12 cellular contexts compared by ENCODE assay signal in genomic region chr6:168526841-168527281, GRCh38.
DNase-seq lines count a peak whose midpoint lies in the region; ATAC-seq, FAIRE-seq and TF ChIP-seq lines count a peak whose summit lies in the region.
"Had no signal": no experiment of that assay in that cellular context is flagged by ENCODE, and none has a peak within 500 bp of the region (broad histone marks: within the 10 kb centered on the region; RNA-seq: fewer than 3 reads in every experiment).

No MANE protein-coding gene starts in this region.

- H3K9me1 ChIP-seq in endothelial cell of umbilical vein (replicated peaks; ENCODE audit: control insufficient read depth, extremely low read depth, insufficient read depth, low read length), result no peaks in the 10 kb centered on the region

- H4K91ac ChIP-seq in mesenchymal stem cell (ENCODE audit: low read length), result no peak overlapping the region

- no peak overlapping the region for H3K4me3 Mint-ChIP-seq in stimulated activated effector memory CD8-positive, alpha-beta T cell treated with anti-CD3 and anti-CD28 coated beads, Interleukin-12 subunit alpha, Interleukin-12 subunit beta, amount 100 ng/mL, for 72 hours
- H3K4me3 Mint-ChIP-seq: activated CD8-positive, alpha-beta T cell treated with anti-CD3 and anti-CD28 coated beads, Interleukin-2, amount 10 ng/mL, durations not matched to agents 7 days and 5 days; CD4-positive, CD25-positive, alpha-beta regulatory T cell had no signal

- H2BK12ac ChIP-seq in mesenchymal stem cell (ENCODE audit: low read length in 2 of 2), result no peak overlapping the region

- no peak overlapping the region for H3K18ac ChIP-seq in mesenchymal stem cell (ENCODE audit: low read depth in 1 of 2, low read length in 2 of 2)

- TF ChIP-seq CTCF in endothelial cell of umbilical vein (IDR thresholded peaks at IDR 0.05; ENCODE audit: extremely low read depth in 1 of 2, insufficient read depth in 1 of 2, low read depth in 1 of 2, low read length in 2 of 2) (no peak), transverse colon (IDR thresholded peaks at IDR 0.05) (no peak)

- ATAC-seq in stimulated activated effector memory CD8-positive, alpha-beta T cell treated with anti-CD3 and anti-CD28 coated beads, Interleukin-12 subunit alpha, Interleukin-12 subunit beta, amount 100 ng/mL, for 72 hours, result no peak
- no peak for ATAC-seq in GM18909 (IDR thresholded peaks at IDR 0.05; ENCODE audit: poor library complexity, unreplicated experiment)
- ATAC-seq: activated CD8-positive, alpha-beta T cell treated with anti-CD3 and anti-CD28 coated beads, Interleukin-2, amount 10 ng/mL, durations not matched to agents 7 days and 5 days had no signal

- CTCF ChIA-PET in endothelial cell of umbilical vein (lab: Charles Lee), result no interaction called here

- H4K20me1 ChIP-seq in endothelial cell of umbilical vein (replicated peaks; ENCODE audit: control insufficient read depth, extremely low read depth, insufficient read depth, low read length), result no peaks in the 10 kb centered on the region

- no peak overlapping the region for H3K27ac Mint-ChIP-seq in stimulated activated effector memory CD8-positive, alpha-beta T cell treated with anti-CD3 and anti-CD28 coated beads, Interleukin-12 subunit alpha, Interleukin-12 subunit beta, amount 100 ng/mL, for 72 hours
- H3K27ac Mint-ChIP-seq: activated CD8-positive, alpha-beta T cell treated with anti-CD3 and anti-CD28 coated beads, Interleukin-2, amount 10 ng/mL, durations not matched to agents 7 days and 5 days had no signal

- no peak overlapping the region for H2BK120ac ChIP-seq in mesenchymal stem cell (ENCODE audit: low read depth, low read length)

- H3K4me3 ChIP-seq in endothelial cell of umbilical vein (replicated peaks in 1 of 3; ENCODE audit: insufficient read depth in 1 of 3, low read depth in 1 of 3, low read length in 3 of 3) (no peak overlapping the region), mesenchymal stem cell (ENCODE audit: insufficient read depth in 1 of 2, low read depth in 1 of 2, low read length in 2 of 2) (peak overlapping the region in 1 of 2 experiments; percentile 27), transverse colon (no peak overlapping the region)

- no peak overlapping the region for H3K23ac ChIP-seq in mesenchymal stem cell (ENCODE audit: low read length in 2 of 2)

- dilution Hi-C loops in endothelial cell of umbilical vein (cut with MboI; ENCODE audit: extremely low pct_ligation_motif_present, low sequenced_read_pairs), result no loop called here

- intact Hi-C loops in endothelial cell of umbilical vein (cut with micrococcal nuclease), result no loop called here
- intact Hi-C loops in transverse colon (cut with DNase I; ENCODE audit: low total_unique reads), result no loop called here

- no peaks in the 10 kb centered on the region for H3K9me3 ChIP-seq in endothelial cell of umbilical vein (replicated peaks; ENCODE audit: control insufficient read depth, insufficient read depth, low read length)
- no peaks in the 10 kb centered on the region for H3K9me3 ChIP-seq in mesenchymal stem cell (ENCODE audit: control insufficient read depth, low read length)
- H3K9me3 ChIP-seq in transverse colon, result no peaks in the 10 kb centered on the region

- no TSS peak for BruUV-seq in endothelial cell of umbilical vein (replicated peaks; lab: Mats Ljungman, UMichigan)

- H3K9ac ChIP-seq in endothelial cell of umbilical vein (replicated peaks; ENCODE audit: extremely low read depth, insufficient read depth, low read length), result no peak overlapping the region
- peak overlapping the region; percentile 74 for H3K9ac ChIP-seq in mesenchymal stem cell (ENCODE audit: low read length)

- H4K8ac ChIP-seq in mesenchymal stem cell (ENCODE audit: low read length), result no peak overlapping the region

- H3K36me3 Mint-ChIP-seq in stimulated activated effector memory CD8-positive, alpha-beta T cell treated with anti-CD3 and anti-CD28 coated beads, Interleukin-12 subunit alpha, Interleukin-12 subunit beta, amount 100 ng/mL, for 72 hours, result no peaks in the 10 kb centered on the region
- H3K36me3 Mint-ChIP-seq: CD4-positive, CD25-positive, alpha-beta regulatory T cell had no signal

- H3K14ac ChIP-seq in mesenchymal stem cell (ENCODE audit: low read length in 2 of 2), result no peak overlapping the region

- H3K79me2 ChIP-seq in endothelial cell of umbilical vein (ENCODE audit: control insufficient read depth, insufficient read depth, low read length), result no peaks in the 10 kb centered on the region

- no peaks in the 10 kb centered on the region for H3K9me3 Mint-ChIP-seq in stimulated activated effector memory CD8-positive, alpha-beta T cell treated with anti-CD3 and anti-CD28 coated beads, Interleukin-12 subunit alpha, Interleukin-12 subunit beta, amount 100 ng/mL, for 72 hours

- in situ Hi-C loops in transverse colon (cut with MboI; ENCODE audit: low pct_ligation_motif_present in 1 of 4, low pct_unique_long_range_greater_than_20kb in 1 of 4, low sequenced_read_pairs in 3 of 4), result no loop called here

- H2AFZ ChIP-seq in endothelial cell of umbilical vein (ENCODE audit: low read depth, low read length), result no peak overlapping the region
- no peak overlapping the region for H2AFZ ChIP-seq in mesenchymal stem cell (ENCODE audit: low read depth, low read length)

- H3K36me3 ChIP-seq in endothelial cell of umbilical vein (ENCODE audit: control insufficient read depth in 2 of 2, extremely low read depth in 1 of 2, insufficient read depth in 2 of 2, low read length in 2 of 2) (no peaks in the 10 kb centered on the region), mesenchymal stem cell (ENCODE audit: control insufficient read depth in 1 of 2, insufficient read depth in 2 of 2, low read depth in 1 of 2, low read length in 2 of 2) (no peaks in the 10 kb centered on the region), transverse colon (no peaks in the 10 kb centered on the region)

- TF ChIP-seq EP300 in transverse colon (IDR thresholded peaks at IDR 0.05; ENCODE audit: low read depth), result no peak

- H3K27me3 ChIP-seq in endothelial cell of umbilical vein (ENCODE audit: control insufficient read depth in 2 of 2, insufficient read depth in 2 of 2, low read length in 2 of 2), result no peaks in the 10 kb centered on the region
- H3K27me3 ChIP-seq in mesenchymal stem cell (ENCODE audit: control insufficient read depth in 1 of 2, insufficient read depth in 1 of 2, low read length in 2 of 2), result no peaks in the 10 kb centered on the region
- no peaks in the 10 kb centered on the region for H3K27me3 ChIP-seq in transverse colon

- POLR2A ChIA-PET in endothelial cell of umbilical vein (lab: Charles Lee), result no interaction called here

- 82% methylated on average over 7 of the region's 8 CpGs for WGBS in mesenchymal stem cell
- WGBS in transverse colon (ENCODE audit: low coverage in 1 of 2), 2 donors, result 44 to 60% methylated on average over 8 of the region's 8 CpGs

- H3K27ac ChIP-seq in endothelial cell of umbilical vein (ENCODE audit: insufficient read depth, low read depth, low read length) (no peak overlapping the region), mesenchymal stem cell (ENCODE audit: low read length, poor library complexity, severe bottlenecking) (no peak overlapping the region), transverse colon (peak overlapping the region in 3 of 4 donors; percentile 1 to 27 (median 2))
- H3K27ac ChIP-seq: 22Rv1 had no signal

- no peaks in the 10 kb centered on the region for H3K4me1 Mint-ChIP-seq in stimulated activated effector memory CD8-positive, alpha-beta T cell treated with anti-CD3 and anti-CD28 coated beads, Interleukin-12 subunit alpha, Interleukin-12 subunit beta, amount 100 ng/mL, for 72 hours
- H3K4me1 Mint-ChIP-seq: CD4-positive, CD25-positive, alpha-beta regulatory T cell had no signal

- TF ChIP-seq POLR2A in endothelial cell of umbilical vein (IDR thresholded peaks at IDR 0.05; ENCODE audit: low read depth, low read length), result no peak
- TF ChIP-seq POLR2A in transverse colon (IDR thresholded peaks at IDR 0.05), result no peak

- DNase-seq in DMS53 (lab: John Stamatoyannopoulos, UW), result peak; percentile 21
- DNase-seq in DMS53 treated with DMSO at 0.1 percent for 48 hours (lab: John Stamatoyannopoulos, UW; ENCODE audit: unreplicated experiment), result no peak
- peak; percentile 55 for DNase-seq in endothelial cell of umbilical vein (ENCODE audit: low read depth, low spot score)
- DNase-seq in mesenchymal stem cell, result no peak
- DNase-seq in transverse colon, result peak; percentile 29
- no peak for DNase-seq in stimulated activated effector memory CD8-positive, alpha-beta T cell treated with anti-CD3 and anti-CD28 coated beads, Interleukin-12 subunit alpha, Interleukin-12 subunit beta, amount 100 ng/mL, for 72 hours (ENCODE audit: low spot score in 2 of 2)
- no peak for DNase-seq in D341Med (ENCODE audit: low spot score)
- DNase-seq: activated CD8-positive, alpha-beta T cell treated with anti-CD3 and anti-CD28 coated beads, Interleukin-2, amount 10 ng/mL, durations not matched to agents 7 days and 5 days; activated gamma-delta T cell; CD4-positive, CD25-positive, alpha-beta regulatory T cell had no signal

- H2BK15ac ChIP-seq in mesenchymal stem cell (ENCODE audit: low read depth, poor library complexity, severe bottlenecking), result no peak overlapping the region

- no peak overlapping the region for H2AK5ac ChIP-seq in mesenchymal stem cell (ENCODE audit: low read length, severe bottlenecking)

- peak; percentile 79 for FAIRE-seq in endothelial cell of umbilical vein (lab: Jason Lieb, UNC)

- H3K4me2 ChIP-seq in endothelial cell of umbilical vein (ENCODE audit: insufficient read depth, low read length) (no peak overlapping the region), mesenchymal stem cell (ENCODE audit: low read length, poor library complexity, severe bottlenecking) (no peak overlapping the region)

- H3K79me1 ChIP-seq in mesenchymal stem cell (replicated peaks; ENCODE audit: low read length, poor library complexity, severe bottlenecking), result no peaks in the 10 kb centered on the region

- peaks cover 25% of the 10 kb centered on the region for H3K4me1 ChIP-seq in endothelial cell of umbilical vein (ENCODE audit: control insufficient read depth, extremely low read depth, insufficient read depth, low read length)
- no peaks in the 10 kb centered on the region for H3K4me1 ChIP-seq in mesenchymal stem cell (ENCODE audit: control insufficient read depth, insufficient read depth, low read depth, low read length)
- peaks cover 0 to 10% (median 8%) of the 10 kb centered on the region in 4 donors for H3K4me1 ChIP-seq in transverse colon

- H2BK5ac ChIP-seq in mesenchymal stem cell (ENCODE audit: low read depth, low read length, poor library complexity, severe bottlenecking), result no peak overlapping the region

- H3K4ac ChIP-seq in mesenchymal stem cell (ENCODE audit: low read depth in 1 of 2, low read length in 2 of 2), result no peak overlapping the region

TF ChIP-seq in endothelial cell of umbilical vein, 7 proteins besides CTCF, POLR2A, EP300 and RAD21 (continues in another document):
- TF ChIP-seq EZH2 (IDR thresholded peaks at IDR 0.05; ENCODE audit: borderline replicate concordance, low read depth, low read length, severe bottlenecking), result no peak
- no peak for TF ChIP-seq POLR2AphosphoS5 (IDR thresholded peaks at IDR 0.05; ENCODE audit: insufficient read depth, low read depth, low read length)
- no peak for TF ChIP-seq FOS (IDR thresholded peaks at IDR 0.05; ENCODE audit: borderline replicate concordance, insufficient read depth, low read length)
- TF ChIP-seq MYC (IDR thresholded peaks at IDR 0.05; ENCODE audit: low read depth, low read length), result no peak

Comparison
In these comparisons a context has a peak if more than half of its experiments do, and no peak if none do; other contexts are left out.
1. DNase-seq: peak in DMS53 (single experiment), endothelial cell of umbilical vein (single experiment) and transverse colon (single experiment); none in DMS53 treated with DMSO at 0.1 percent for 48 hours (single experiment), mesenchymal stem cell (single experiment), stimulated activated effector memory CD8-positive, alpha-beta T cell treated with anti-CD3 and anti-CD28 coated beads, Interleukin-12 subunit alpha, Interleukin-12 subunit beta, amount 100 ng/mL, for 72 hours (0 of 2) and D341Med (single experiment).
2. H3K27ac ChIP-seq: peak in transverse colon (3 of 4); none in endothelial cell of umbilical vein (single experiment) and mesenchymal stem cell (single experiment).